In the genomic region with DNA sequence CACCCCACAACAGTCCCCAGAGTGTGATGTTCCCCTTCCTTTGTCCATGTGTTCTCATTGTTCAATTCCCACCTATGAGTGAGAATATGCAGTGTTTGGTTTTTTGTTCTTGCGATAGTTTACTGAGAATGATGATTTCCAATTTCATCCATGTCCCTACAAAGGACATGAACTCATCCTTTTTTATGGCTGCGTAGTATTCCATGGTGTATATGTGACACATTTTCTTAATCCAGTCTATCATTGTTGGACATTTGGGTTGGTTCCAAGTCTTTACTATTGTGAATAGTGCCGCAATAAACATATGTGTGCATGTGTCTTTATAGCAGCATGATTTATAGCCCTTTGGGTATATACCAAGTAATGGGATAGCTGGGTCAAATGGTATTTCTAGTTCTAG, we compare ENCODE assay signal across 2 cellular contexts. TPM values are rescaled to one million over a fixed set of nuclear protein-coding genes. Genes with fewer than 3 reads are reported as not detected.
"Had no signal": no experiment of that assay in that cellular context is flagged by ENCODE, and none has a peak within 500 bp of the region (broad histone marks: within the 10 kb centered on the region; RNA-seq: fewer than 3 reads in every experiment).

No MANE protein-coding gene starts in this region.

RNA-seq across cellular contexts. Expression of gene MASP2, which starts 36.7 kb away (rescaled TPM):
- total RNA-seq: GM23248, H4 had no signal
